ENCODE assay signal across 18 cellular contexts in genomic region chr12:105798249-105798835, GRCh38.
"Had no signal": no experiment of that assay in that cellular context is flagged by ENCODE, and none has a peak within 500 bp of the region (broad histone marks: within the 10 kb centered on the region; RNA-seq: fewer than 3 reads in every experiment).

No MANE protein-coding gene starts in this region.

- H3K79me2 ChIP-seq: hepatocyte, parathyroid adenoma had no signal

- H3K9ac ChIP-seq: parathyroid adenoma had no signal

- H3K9me3 Mint-ChIP-seq: nephron progenitor cell had no signal

- H3K4me3 ChIP-seq: esophagus squamous epithelium, hepatocyte, prostate gland, skin epidermis, stomach, thoracic aorta, transverse colon had no signal

- H2AFZ ChIP-seq: hepatocyte, parathyroid adenoma had no signal

- H3K4me1 Mint-ChIP-seq: naive B cell had no signal

- H3K27ac ChIP-seq: esophagus squamous epithelium, hepatocyte, parathyroid adenoma, prostate gland, stomach, thoracic aorta, transverse colon had no signal

- ATAC-seq: left colon, sciatic nerve had no signal

- DNase-seq: esophagus squamous epithelium; head of caudate nucleus; left colon; mesendoderm; naive B cell; nephron progenitor cell; stimulated activated CD4-positive, alpha-beta T cell treated with anti-CD3 and anti-CD28 coated beads, Interleukin-12 subunit alpha, Interleukin-12 subunit beta, amount 100 ng/mL, for 4 hours; stimulated activated naive CD4-positive, alpha-beta T cell; stomach; substantia nigra; transverse colon had no signal

- H3K9me3 ChIP-seq: esophagus squamous epithelium, prostate gland, stomach, thoracic aorta, transverse colon had no signal

- H3K36me3 ChIP-seq: esophagus squamous epithelium, prostate gland, stomach, thoracic aorta, transverse colon had no signal

- H3K36me3 Mint-ChIP-seq: naive B cell had no signal

- H3K27ac Mint-ChIP-seq: dendritic cell treated with granulocyte-macrophage colony-stimulating factor and Interleukin-4, amounts not matched to agents 40 ng/mL and 50 ng/mL, for 4 days; naive B cell; nephron progenitor cell had no signal

- H3K27me3 ChIP-seq: esophagus squamous epithelium, hepatocyte, stomach, transverse colon had no signal

- H3K4me1 ChIP-seq: esophagus squamous epithelium, parathyroid adenoma, prostate gland, stomach, transverse colon had no signal

- H3K4me3 Mint-ChIP-seq: dendritic cell treated with granulocyte-macrophage colony-stimulating factor and Interleukin-4, amounts not matched to agents 40 ng/mL and 50 ng/mL, for 4 days; naive B cell; nephron progenitor cell had no signal

- H3K4me2 ChIP-seq: hepatocyte had no signal
